In the genomic region with DNA sequence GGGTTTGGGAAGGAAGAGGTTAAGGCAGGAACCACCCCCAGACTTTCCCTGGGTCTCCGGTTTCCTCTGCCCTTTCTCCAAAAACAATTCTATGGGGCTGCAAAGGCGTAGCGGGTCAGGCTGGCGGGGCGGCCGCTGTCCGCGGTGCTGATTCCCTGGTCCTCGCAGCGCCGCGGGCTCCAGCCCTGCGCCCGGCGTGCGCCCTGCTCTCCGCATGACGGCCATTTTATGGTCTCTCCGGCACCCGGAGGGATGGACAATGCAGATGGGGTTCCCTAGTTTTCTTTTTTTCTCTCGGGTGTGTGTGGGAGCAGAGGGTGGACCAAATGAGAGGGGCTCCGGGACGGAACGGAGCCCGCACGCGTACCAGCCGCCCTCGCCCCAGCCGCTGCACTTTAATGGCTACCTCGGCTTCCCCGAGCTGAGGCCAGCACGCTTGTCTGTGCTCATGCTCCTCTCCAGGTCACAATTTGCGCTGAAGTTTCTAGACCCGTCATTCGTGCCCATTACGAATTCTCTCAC, we compare ENCODE assay signal across 1 cellular context.
TF ChIP-seq lines count a peak whose summit lies in the region.

No MANE protein-coding gene starts in this region.

TF ChIP-seq in HepG2, 621 proteins besides CTCF, POLR2A, EP300 and RAD21 (continued from another document and continues in another):
- TF ChIP-seq, protein P1, sequence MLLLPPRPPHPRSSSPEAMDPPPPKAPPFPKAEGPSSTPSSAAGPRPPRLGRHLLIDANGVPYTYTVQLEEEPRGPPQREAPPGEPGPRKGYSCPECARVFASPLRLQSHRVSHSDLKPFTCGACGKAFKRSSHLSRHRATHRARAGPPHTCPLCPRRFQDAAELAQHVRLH (CRISPR knock-in tag; IDR thresholded peaks at IDR 0.05; ENCODE audit: borderline replicate concordance, low read depth), result 0 out of 2 replicates have a peak, but pooled peaks have one; percentile 56
- TF ChIP-seq ZNF138 (CRISPR knock-in tag; IDR thresholded peaks at IDR 0.05; ENCODE audit: low read depth) (0 out of 2 replicates have a peak, but pooled peaks have one; percentile 27), MEIS1 (CRISPR knock-in tag; IDR thresholded peaks at IDR 0.05; ENCODE audit: borderline replicate concordance) (no peak), PITX1 (CRISPR knock-in tag; IDR thresholded peaks at IDR 0.05) (no peak), AGO2 (optimal IDR thresholded peaks at IDR 0.05; ENCODE audit: low read depth, low read length) (no peak), ZNF672 (CRISPR knock-in tag; IDR thresholded peaks at IDR 0.05) (no peak), KLF15 (CRISPR knock-in tag; IDR thresholded peaks at IDR 0.05; ENCODE audit: borderline replicate concordance) (peak; percentile 68; the same call in 1 of the 2 replicates), ZMAT3 (CRISPR knock-in tag; conservative IDR thresholded peaks at IDR 0.05) (peak; percentile 75; the same call in 1 of the 2 replicates), MTF1 (CRISPR knock-in tag; IDR thresholded peaks at IDR 0.05) (0 out of 2 replicates have a peak, but pooled peaks have one; percentile 47), MTA3 (CRISPR knock-in tag; IDR thresholded peaks at IDR 0.05) (no peak), MYC (CRISPR knock-in tag; IDR thresholded peaks at IDR 0.05; ENCODE audit: borderline replicate concordance) (0 out of 2 replicates have a peak, but pooled peaks have one; percentile 36), SMARCC2 (IDR thresholded peaks at IDR 0.05) (no peak), ZBTB8A (CRISPR knock-in tag; IDR thresholded peaks at IDR 0.05; ENCODE audit: borderline replicate concordance, low read depth) (no peak), ZNF121 (CRISPR knock-in tag; IDR thresholded peaks at IDR 0.05) (no peak), CBX1 (IDR thresholded peaks at IDR 0.05; ENCODE audit: low read depth) (no peak), KLF16 (CRISPR knock-in tag; IDR thresholded peaks at IDR 0.05) (peak in 1 of 2 experiments; percentile 61; a peak in 2 of 4 replicates), ZC3H4 (CRISPR knock-in tag; IDR thresholded peaks at IDR 0.05; ENCODE audit: borderline replicate concordance) (no peak), FOXK1 (CRISPR knock-in tag; IDR thresholded peaks at IDR 0.05; ENCODE audit: borderline replicate concordance, low read depth) (peak; percentile 36; the same call in 1 of the 2 replicates), IRF2 (CRISPR knock-in tag; IDR thresholded peaks at IDR 0.05) (no peak), SALL1 (CRISPR knock-in tag; IDR thresholded peaks at IDR 0.05) (peak; percentile 89), IRX3 (CRISPR knock-in tag; IDR thresholded peaks at IDR 0.05; ENCODE audit: borderline replicate concordance, low read depth) (0 out of 2 replicates have a peak, but pooled peaks have one; percentile 55), RFX5 (IDR thresholded peaks at IDR 0.05; ENCODE audit: low read depth, low read length) (no peak), SMAD1 (CRISPR knock-in tag; IDR thresholded peaks at IDR 0.05; ENCODE audit: borderline replicate concordance, low read depth) (no peak), RARG (CRISPR knock-in tag; IDR thresholded peaks at IDR 0.05; ENCODE audit: low read depth) (no peak), PHB2 (IDR thresholded peaks at IDR 0.05; ENCODE audit: partially characterized antibody) (no peak), PHF8 (CRISPR knock-in tag; IDR thresholded peaks at IDR 0.05) (no peak), ATF7 (IDR thresholded peaks at IDR 0.05) (no peak), ATF7 (CRISPR knock-in tag; IDR thresholded peaks at IDR 0.05) (no peak), LCORL (IDR thresholded peaks at IDR 0.05) (no peak), LCORL (CRISPR knock-in tag; IDR thresholded peaks at IDR 0.05) (no peak), ZSCAN31 (CRISPR knock-in tag; IDR thresholded peaks at IDR 0.05; ENCODE audit: low read depth) (no peak), MAFG (CRISPR knock-in tag; IDR thresholded peaks at IDR 0.05) (no peak), DPF2 (CRISPR knock-in tag; IDR thresholded peaks at IDR 0.05; ENCODE audit: borderline replicate concordance, low read depth) (no peak), TOPORS (CRISPR knock-in tag; IDR thresholded peaks at IDR 0.05) (0 out of 2 replicates have a peak, but pooled peaks have one; percentile 49), KAT7 (CRISPR knock-in tag; IDR thresholded peaks at IDR 0.05; ENCODE audit: borderline replicate concordance) (no peak), ZNF263 (CRISPR knock-in tag; IDR thresholded peaks at IDR 0.05) (0 out of 2 replicates have a peak, but pooled peaks have one; percentile 43), SOX13 (IDR thresholded peaks at IDR 0.05) (no peak), SOX13 (CRISPR knock-in tag; conservative IDR thresholded peaks at IDR 0.05 in 1 of 2, IDR thresholded peaks at IDR 0.05 in 1 of 2) (no peak), EEA1 (CRISPR knock-in tag; IDR thresholded peaks at IDR 0.05; ENCODE audit: borderline replicate concordance) (no peak), POLR2AphosphoS5 (IDR thresholded peaks at IDR 0.05; ENCODE audit: low read depth, low read length) (no peak), NFKB2 (CRISPR knock-in tag; IDR thresholded peaks at IDR 0.05; ENCODE audit: borderline replicate concordance) (peak; percentile 96), ZBTB7A (CRISPR knock-in tag; IDR thresholded peaks at IDR 0.05) (no peak), THAP11 (CRISPR knock-in tag; IDR thresholded peaks at IDR 0.05) (no peak), ZNF678 (CRISPR knock-in tag; IDR thresholded peaks at IDR 0.05) (0 out of 2 replicates have a peak, but pooled peaks have one; percentile 57)
- TF ChIP-seq, protein P2, sequence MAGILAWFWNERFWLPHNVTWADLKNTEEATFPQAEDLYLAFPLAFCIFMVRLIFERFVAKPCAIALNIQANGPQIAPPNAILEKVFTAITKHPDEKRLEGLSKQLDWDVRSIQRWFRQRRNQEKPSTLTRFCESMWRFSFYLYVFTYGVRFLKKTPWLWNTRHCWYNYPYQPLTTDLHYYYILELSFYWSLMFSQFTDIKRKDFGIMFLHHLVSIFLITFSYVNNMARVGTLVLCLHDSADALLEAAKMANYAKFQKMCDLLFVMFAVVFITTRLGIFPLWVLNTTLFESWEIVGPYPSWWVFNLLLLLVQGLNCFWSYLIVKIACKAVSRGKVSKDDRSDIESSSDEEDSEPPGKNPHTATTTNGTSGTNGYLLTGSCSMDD (CRISPR knock-in tag; IDR thresholded peaks at IDR 0.05), result no peak
- TF ChIP-seq, protein P3, sequence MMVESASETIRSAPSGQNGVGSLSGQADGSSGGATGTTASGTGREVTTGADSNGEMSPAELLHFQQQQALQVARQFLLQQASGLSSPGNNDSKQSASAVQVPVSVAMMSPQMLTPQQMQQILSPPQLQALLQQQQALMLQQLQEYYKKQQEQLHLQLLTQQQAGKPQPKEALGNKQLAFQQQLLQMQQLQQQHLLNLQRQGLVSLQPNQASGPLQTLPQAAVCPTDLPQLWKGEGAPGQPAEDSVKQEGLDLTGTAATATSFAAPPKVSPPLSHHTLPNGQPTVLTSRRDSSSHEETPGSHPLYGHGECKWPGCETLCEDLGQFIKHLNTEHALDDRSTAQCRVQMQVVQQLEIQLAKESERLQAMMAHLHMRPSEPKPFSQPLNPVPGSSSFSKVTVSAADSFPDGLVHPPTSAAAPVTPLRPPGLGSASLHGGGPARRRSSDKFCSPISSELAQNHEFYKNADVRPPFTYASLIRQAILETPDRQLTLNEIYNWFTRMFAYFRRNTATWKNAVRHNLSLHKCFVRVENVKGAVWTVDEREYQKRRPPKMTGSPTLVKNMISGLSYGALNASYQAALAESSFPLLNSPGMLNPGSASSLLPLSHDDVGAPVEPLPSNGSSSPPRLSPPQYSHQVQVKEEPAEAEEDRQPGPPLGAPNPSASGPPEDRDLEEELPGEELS (CRISPR knock-in tag; IDR thresholded peaks at IDR 0.05), result no peak
- TF ChIP-seq, protein P4, sequence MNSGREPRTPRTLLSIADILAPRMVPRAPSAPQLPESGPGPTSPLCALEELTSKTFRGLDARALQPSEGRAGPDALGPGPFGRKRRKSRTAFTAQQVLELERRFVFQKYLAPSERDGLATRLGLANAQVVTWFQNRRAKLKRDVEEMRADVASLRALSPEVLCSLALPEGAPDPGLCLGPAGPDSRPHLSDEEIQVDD (CRISPR knock-in tag; IDR thresholded peaks at IDR 0.05; ENCODE audit: borderline replicate concordance), result no peak
- TF ChIP-seq, protein P5, sequence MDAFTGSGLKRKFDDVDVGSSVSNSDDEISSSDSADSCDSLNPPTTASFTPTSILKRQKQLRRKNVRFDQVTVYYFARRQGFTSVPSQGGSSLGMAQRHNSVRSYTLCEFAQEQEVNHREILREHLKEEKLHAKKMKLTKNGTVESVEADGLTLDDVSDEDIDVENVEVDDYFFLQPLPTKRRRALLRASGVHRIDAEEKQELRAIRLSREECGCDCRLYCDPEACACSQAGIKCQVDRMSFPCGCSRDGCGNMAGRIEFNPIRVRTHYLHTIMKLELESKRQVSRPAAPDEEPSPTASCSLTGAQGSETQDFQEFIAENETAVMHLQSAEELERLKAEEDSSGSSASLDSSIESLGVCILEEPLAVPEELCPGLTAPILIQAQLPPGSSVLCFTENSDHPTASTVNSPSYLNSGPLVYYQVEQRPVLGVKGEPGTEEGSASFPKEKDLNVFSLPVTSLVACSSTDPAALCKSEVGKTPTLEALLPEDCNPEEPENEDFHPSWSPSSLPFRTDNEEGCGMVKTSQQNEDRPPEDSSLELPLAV (CRISPR knock-in tag; conservative IDR thresholded peaks at IDR 0.05; ENCODE audit: low read depth), result no peak
- TF ChIP-seq, protein P6, sequence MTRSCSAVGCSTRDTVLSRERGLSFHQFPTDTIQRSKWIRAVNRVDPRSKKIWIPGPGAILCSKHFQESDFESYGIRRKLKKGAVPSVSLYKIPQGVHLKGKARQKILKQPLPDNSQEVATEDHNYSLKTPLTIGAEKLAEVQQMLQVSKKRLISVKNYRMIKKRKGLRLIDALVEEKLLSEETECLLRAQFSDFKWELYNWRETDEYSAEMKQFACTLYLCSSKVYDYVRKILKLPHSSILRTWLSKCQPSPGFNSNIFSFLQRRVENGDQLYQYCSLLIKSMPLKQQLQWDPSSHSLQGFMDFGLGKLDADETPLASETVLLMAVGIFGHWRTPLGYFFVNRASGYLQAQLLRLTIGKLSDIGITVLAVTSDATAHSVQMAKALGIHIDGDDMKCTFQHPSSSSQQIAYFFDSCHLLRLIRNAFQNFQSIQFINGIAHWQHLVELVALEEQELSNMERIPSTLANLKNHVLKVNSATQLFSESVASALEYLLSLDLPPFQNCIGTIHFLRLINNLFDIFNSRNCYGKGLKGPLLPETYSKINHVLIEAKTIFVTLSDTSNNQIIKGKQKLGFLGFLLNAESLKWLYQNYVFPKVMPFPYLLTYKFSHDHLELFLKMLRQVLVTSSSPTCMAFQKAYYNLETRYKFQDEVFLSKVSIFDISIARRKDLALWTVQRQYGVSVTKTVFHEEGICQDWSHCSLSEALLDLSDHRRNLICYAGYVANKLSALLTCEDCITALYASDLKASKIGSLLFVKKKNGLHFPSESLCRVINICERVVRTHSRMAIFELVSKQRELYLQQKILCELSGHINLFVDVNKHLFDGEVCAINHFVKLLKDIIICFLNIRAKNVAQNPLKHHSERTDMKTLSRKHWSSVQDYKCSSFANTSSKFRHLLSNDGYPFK (CRISPR knock-in tag; IDR thresholded peaks at IDR 0.05; ENCODE audit: borderline replicate concordance), result no peak
- TF ChIP-seq, protein P7, sequence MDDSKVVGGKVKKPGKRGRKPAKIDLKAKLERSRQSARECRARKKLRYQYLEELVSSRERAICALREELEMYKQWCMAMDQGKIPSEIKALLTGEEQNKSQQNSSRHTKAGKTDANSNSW (CRISPR knock-in tag; IDR thresholded peaks at IDR 0.05; ENCODE audit: borderline replicate concordance), result no peak
- TF ChIP-seq, protein P8, sequence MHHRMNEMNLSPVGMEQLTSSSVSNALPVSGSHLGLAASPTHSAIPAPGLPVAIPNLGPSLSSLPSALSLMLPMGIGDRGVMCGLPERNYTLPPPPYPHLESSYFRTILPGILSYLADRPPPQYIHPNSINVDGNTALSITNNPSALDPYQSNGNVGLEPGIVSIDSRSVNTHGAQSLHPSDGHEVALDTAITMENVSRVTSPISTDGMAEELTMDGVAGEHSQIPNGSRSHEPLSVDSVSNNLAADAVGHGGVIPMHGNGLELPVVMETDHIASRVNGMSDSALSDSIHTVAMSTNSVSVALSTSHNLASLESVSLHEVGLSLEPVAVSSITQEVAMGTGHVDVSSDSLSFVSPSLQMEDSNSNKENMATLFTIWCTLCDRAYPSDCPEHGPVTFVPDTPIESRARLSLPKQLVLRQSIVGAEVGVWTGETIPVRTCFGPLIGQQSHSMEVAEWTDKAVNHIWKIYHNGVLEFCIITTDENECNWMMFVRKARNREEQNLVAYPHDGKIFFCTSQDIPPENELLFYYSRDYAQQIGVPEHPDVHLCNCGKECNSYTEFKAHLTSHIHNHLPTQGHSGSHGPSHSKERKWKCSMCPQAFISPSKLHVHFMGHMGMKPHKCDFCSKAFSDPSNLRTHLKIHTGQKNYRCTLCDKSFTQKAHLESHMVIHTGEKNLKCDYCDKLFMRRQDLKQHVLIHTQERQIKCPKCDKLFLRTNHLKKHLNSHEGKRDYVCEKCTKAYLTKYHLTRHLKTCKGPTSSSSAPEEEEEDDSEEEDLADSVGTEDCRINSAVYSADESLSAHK (CRISPR knock-in tag; IDR thresholded peaks at IDR 0.05; ENCODE audit: borderline replicate concordance), result no peak
- TF ChIP-seq, protein P9, sequence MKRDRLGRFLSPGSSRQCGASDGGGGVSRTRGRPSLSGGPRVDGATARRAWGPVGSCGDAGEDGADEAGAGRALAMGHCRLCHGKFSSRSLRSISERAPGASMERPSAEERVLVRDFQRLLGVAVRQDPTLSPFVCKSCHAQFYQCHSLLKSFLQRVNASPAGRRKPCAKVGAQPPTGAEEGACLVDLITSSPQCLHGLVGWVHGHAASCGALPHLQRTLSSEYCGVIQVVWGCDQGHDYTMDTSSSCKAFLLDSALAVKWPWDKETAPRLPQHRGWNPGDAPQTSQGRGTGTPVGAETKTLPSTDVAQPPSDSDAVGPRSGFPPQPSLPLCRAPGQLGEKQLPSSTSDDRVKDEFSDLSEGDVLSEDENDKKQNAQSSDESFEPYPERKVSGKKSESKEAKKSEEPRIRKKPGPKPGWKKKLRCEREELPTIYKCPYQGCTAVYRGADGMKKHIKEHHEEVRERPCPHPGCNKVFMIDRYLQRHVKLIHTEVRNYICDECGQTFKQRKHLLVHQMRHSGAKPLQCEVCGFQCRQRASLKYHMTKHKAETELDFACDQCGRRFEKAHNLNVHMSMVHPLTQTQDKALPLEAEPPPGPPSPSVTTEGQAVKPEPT (CRISPR knock-in tag; IDR thresholded peaks at IDR 0.05; ENCODE audit: low read depth), result 0 out of 2 replicates have a peak, but pooled peaks have one; percentile 44
- TF ChIP-seq, protein P10, sequence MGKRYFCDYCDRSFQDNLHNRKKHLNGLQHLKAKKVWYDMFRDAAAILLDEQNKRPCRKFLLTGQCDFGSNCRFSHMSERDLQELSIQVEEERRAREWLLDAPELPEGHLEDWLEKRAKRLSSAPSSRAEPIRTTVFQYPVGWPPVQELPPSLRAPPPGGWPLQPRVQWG (CRISPR knock-in tag; IDR thresholded peaks at IDR 0.05; ENCODE audit: borderline replicate concordance, low read depth), result no peak
- TF ChIP-seq, protein P11, sequence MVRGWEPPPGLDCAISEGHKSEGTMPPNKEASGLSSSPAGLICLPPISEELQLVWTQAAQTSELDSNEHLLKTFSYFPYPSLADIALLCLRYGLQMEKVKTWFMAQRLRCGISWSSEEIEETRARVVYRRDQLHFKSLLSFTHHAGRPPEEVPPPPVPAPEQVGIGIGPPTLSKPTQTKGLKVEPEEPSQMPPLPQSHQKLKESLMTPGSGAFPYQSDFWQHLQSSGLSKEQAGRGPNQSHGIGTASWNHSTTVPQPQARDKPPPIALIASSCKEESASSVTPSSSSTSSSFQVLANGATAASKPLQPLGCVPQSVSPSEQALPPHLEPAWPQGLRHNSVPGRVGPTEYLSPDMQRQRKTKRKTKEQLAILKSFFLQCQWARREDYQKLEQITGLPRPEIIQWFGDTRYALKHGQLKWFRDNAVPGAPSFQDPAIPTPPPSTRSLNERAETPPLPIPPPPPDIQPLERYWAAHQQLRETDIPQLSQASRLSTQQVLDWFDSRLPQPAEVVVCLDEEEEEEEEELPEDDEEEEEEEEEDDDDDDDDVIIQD (CRISPR knock-in tag; IDR thresholded peaks at IDR 0.05; ENCODE audit: low read depth), result no peak
